1 cellular context compared by ENCODE assay signal in the genomic region with DNA sequence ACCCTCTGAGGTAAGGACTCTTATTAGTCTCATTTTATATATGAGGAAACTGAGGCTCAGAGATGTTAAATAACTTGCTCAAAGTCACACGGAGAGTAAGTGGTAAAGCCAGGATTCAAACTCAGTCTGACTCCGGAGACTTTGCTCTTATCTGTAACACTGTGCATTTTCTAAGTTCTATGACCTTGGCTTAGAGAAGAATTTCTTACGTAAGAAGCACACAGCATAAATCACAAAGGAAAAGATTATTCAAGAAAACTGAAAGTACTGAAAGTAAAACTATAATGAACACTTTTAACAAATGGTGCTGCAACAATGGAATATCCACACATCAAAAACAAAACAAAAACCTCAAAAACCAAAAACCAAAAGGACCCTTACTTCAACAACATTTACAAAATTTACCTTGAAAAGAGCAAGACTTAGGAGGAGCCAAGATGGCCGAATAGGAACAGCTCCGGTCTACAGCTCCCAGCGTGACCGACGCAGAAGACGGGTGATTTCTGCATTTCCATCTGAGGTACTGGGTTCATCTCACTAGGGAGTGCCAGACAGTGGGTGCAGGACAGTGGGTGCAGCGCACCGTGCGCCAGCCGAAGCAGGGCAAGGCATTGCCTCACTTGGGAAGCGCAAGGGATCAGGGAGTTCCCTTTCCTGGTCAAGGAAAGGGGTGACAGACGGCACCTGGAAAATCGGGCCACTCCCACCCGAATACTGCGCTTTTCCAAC.
A peak's percentile ranks its signal among the peaks of the same experiment; 100 is the strongest.
TF ChIP-seq lines count a peak whose summit lies in the region.

No MANE protein-coding gene starts in this region.

TF ChIP-seq in HepG2, 621 proteins besides CTCF, POLR2A, EP300 and RAD21:
- peak; percentile 37; the same call in 1 of the 2 replicates for TF ChIP-seq CEBPG (CRISPR knock-in tag; IDR thresholded peaks at IDR 0.05)
